Comparison of ENCODE assay signal across 24 cellular contexts in the genomic region with DNA sequence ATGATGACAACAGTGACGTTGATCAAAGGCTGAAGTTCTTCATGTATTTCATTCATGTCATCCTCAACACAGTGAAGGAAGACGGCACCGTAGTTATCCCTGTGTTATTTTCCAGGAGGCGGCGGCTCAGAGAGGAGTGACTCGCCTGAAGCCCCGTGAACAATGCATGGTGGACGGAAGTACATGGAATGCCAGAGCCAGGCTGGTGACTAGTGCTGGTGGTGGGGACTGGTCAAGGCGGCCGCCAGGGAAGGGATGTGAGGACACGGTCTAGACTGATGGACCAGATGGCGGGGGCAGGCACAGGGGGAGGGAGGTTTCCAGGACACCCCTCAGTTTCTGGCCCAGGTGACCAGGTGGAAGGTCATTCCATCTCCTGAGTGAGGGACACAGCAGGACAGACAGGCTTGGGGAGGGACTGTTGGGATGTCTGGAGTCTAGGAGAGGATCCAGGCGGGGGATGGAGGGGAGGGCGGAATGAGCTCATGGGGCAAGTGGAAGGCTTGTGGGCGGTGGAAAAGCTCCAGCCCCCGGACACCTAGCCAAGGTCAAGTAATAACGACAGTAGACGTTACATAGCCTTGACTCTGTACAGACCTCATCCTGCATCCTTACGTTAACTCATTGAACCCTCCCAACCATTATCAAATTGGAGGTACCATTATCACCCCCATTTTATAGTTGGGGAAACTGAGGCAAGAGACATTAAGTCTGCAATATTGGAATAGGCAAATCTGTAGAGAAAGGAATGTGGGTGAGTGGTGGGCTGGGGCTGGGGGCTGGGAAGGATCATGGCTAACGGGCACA. TPM values are rescaled to one million over a fixed set of nuclear protein-coding genes. Genes with fewer than 3 reads are reported as not detected.
DNase-seq lines count a peak whose midpoint lies in the region; TF ChIP-seq lines count a peak whose summit lies in the region.
"Had no signal": no experiment of that assay in that cellular context is flagged by ENCODE, and none has a peak within 500 bp of the region (broad histone marks: within the 10 kb centered on the region; RNA-seq: fewer than 3 reads in every experiment).

No MANE protein-coding gene starts in this region.

- H3K27me3 Mint-ChIP-seq in progenitor cell of endocrine pancreas = peaks cover 18% of the 10 kb centered on the region
- H3K27me3 Mint-ChIP-seq: activated naive CD4-positive, alpha-beta T cell treated with anti-CD3 and anti-CD28 coated beads, Interleukin-2, amount 50 U/mL, for 24 hours had no signal

- no peaks in the 10 kb centered on the region for H3K4me1 Mint-ChIP-seq in progenitor cell of endocrine pancreas (ENCODE audit: low read depth)
- H3K4me1 Mint-ChIP-seq: activated naive CD4-positive, alpha-beta T cell treated with anti-CD3 and anti-CD28 coated beads, Interleukin-2, amount 50 U/mL, for 24 hours; activated T-helper 17 cell treated with anti-CD3 and anti-CD28 coated beads, Interleukin-2, amount 50 U/mL, for 72 hours had no signal

- no peak overlapping the region for H3K4me3 Mint-ChIP-seq in progenitor cell of endocrine pancreas (ENCODE audit: low read depth)
- H3K4me3 Mint-ChIP-seq: activated B cell treated with CpG ODN at 0.5 μM for 24 hours; activated naive CD4-positive, alpha-beta T cell treated with anti-CD3 and anti-CD28 coated beads, Interleukin-2, amount 50 U/mL, for 24 hours; activated T-helper 17 cell treated with anti-CD3 and anti-CD28 coated beads, Interleukin-2, amount 50 U/mL, for 72 hours; central memory CD8-positive, alpha-beta T cell; immature natural killer cell; naive thymus-derived CD8-positive, alpha-beta T cell had no signal

- no peak for TF ChIP-seq CTCF in progenitor cell of endocrine pancreas (IDR thresholded peaks at IDR 0.05; ENCODE audit: unreplicated experiment)

- DNase-seq in ELR (ENCODE audit: low read depth) (peak; percentile 53), NCI-H69 (lab: John Stamatoyannopoulos, UW) (peak; percentile 22), dermis blood vessel endothelial cell (peak; percentile 30), progenitor cell of endocrine pancreas (ENCODE audit: low spot score, unreplicated experiment) (no peak), HuH-7 (ENCODE audit: low spot score) (no peak), NCI-H1092 (lab: John Stamatoyannopoulos, UW) (no peak), NCI-H2196 (lab: John Stamatoyannopoulos, UW; ENCODE audit: unreplicated experiment) (no peak), HT-29 (ENCODE audit: low spot score) (no peak)
- DNase-seq: activated B cell treated with CpG ODN at 0.5 μM for 24 hours; activated CD4-positive, alpha-beta T cell treated with anti-CD3 and anti-CD28 coated beads, Interleukin-2, amount 50 U/mL, for 4 hours; activated CD8-positive, alpha-beta memory T cell treated with anti-CD3 and anti-CD28 coated beads, Interleukin-2, amount 50 U/mL, for 4 hours; DMS79; immature natural killer cell; naive thymus-derived CD8-positive, alpha-beta T cell; NCI-H1092 treated with DMSO at 0.1 percent for 48 hours; NCI-H1930; NCI-H2227 treated with DMSO at 0.1 percent for 48 hours; spleen; SW 1271; upper lobe of right lung had no signal

- no peaks in the 10 kb centered on the region for H3K9me3 Mint-ChIP-seq in progenitor cell of endocrine pancreas (ENCODE audit: low read depth)
- H3K9me3 Mint-ChIP-seq: activated B cell treated with CpG ODN at 0.5 μM for 24 hours; activated naive CD4-positive, alpha-beta T cell treated with anti-CD3 and anti-CD28 coated beads, Interleukin-2, amount 50 U/mL, for 24 hours; activated T-helper 17 cell treated with anti-CD3 and anti-CD28 coated beads, Interleukin-2, amount 50 U/mL, for 72 hours; central memory CD8-positive, alpha-beta T cell; immature natural killer cell; naive thymus-derived CD8-positive, alpha-beta T cell had no signal

- H3K27ac Mint-ChIP-seq in progenitor cell of endocrine pancreas = peak overlapping the region; percentile 2
- H3K27ac Mint-ChIP-seq: activated B cell treated with CpG ODN at 0.5 μM for 24 hours had no signal

- no peaks in the 10 kb centered on the region for H3K36me3 Mint-ChIP-seq in progenitor cell of endocrine pancreas (ENCODE audit: insufficient read depth)
- H3K36me3 Mint-ChIP-seq: activated naive CD4-positive, alpha-beta T cell treated with anti-CD3 and anti-CD28 coated beads, Interleukin-2, amount 50 U/mL, for 24 hours; immature natural killer cell; naive thymus-derived CD8-positive, alpha-beta T cell had no signal

RNA-seq across cellular contexts. Expression of gene PICK1, which starts 16.0 kb away (rescaled TPM):
- total RNA-seq in dermis blood vessel endothelial cell (15.5 and 18.7 TPM in 2 replicates), progenitor cell of endocrine pancreas (64.2 and 67.3 TPM in 2 replicates)
- total RNA-seq in HT-29 (2014; rRNA removed; shearing (Covaris generic)) = 49.5 and 52.5 TPM in 2 replicates

RNA-seq across cellular contexts. Expression of gene SLC16A8, which starts 42.8 kb away (rescaled TPM):
- total RNA-seq in dermis blood vessel endothelial cell (0.05 TPM in 1 of 2 replicates, not detected in the other), progenitor cell of endocrine pancreas (2.6 and 3.0 TPM in 2 replicates)
- not detected in 2 replicates for total RNA-seq in HT-29 (2014; rRNA removed; shearing (Covaris generic))
- total RNA-seq: activated B cell treated with CpG ODN at 0.5 μM for 24 hours; activated T-helper 17 cell treated with anti-CD3 and anti-CD28 coated beads, Interleukin-2, amount 50 U/mL, for 72 hours; liver; naive thymus-derived CD8-positive, alpha-beta T cell; upper lobe of right lung had no signal

RNA-seq across cellular contexts. Expression of gene SOX10, which starts 56.8 kb away (rescaled TPM):
- total RNA-seq in dermis blood vessel endothelial cell (not detected in 2 replicates), progenitor cell of endocrine pancreas (0.95 and 1.3 TPM in 2 replicates)
- not detected in 2 replicates for total RNA-seq in HT-29 (2014; rRNA removed; shearing (Covaris generic))
- total RNA-seq: activated B cell treated with CpG ODN at 0.5 μM for 24 hours; activated T-helper 17 cell treated with anti-CD3 and anti-CD28 coated beads, Interleukin-2, amount 50 U/mL, for 72 hours; naive thymus-derived CD8-positive, alpha-beta T cell; upper lobe of right lung had no signal

Comparison
In these comparisons a context has a peak if more than half of its experiments do, and no peak if none do; other contexts are left out.
1. DNase-seq: peak in ELR (single experiment), NCI-H69 (single experiment) and dermis blood vessel endothelial cell (single experiment); none in progenitor cell of endocrine pancreas (single experiment), HuH-7 (single experiment), NCI-H1092 (single experiment), NCI-H2196 (single experiment) and HT-29 (single experiment).